ENCODE assay signal across 17 cellular contexts in the genomic region with DNA sequence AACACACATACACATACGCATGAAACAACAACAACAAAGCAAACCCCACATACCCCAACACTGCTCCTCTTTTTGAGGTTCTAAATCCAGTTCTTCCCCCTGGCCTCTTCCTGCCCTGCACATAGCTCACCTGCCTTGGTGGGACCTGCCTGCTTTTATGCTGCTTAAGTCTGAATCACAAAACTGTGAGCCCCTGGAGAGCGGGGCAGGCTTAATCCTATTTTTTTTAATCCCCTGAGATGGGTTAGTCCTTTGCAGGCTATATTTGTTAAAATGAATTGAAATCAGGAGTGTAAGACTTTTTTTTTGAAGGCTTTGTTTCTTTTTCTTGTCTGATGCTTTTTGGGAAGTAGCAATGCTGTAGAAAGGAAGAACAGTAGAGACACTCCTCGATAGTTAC.
"Had no signal": no experiment of that assay in that cellular context is flagged by ENCODE, and none has a peak within 500 bp of the region (broad histone marks: within the 10 kb centered on the region; RNA-seq: fewer than 3 reads in every experiment).

No MANE protein-coding gene starts in this region.

- H3K36me3 Mint-ChIP-seq: activated naive CD8-positive, alpha-beta T cell treated with anti-CD3 and anti-CD28 coated beads for 36 hours; natural killer cell; type B pancreatic cell had no signal

- H3K27ac ChIP-seq: cardiac muscle cell, parathyroid adenoma, testis, VCaP had no signal

- H3K36me3 ChIP-seq: cardiac muscle cell had no signal

- H3K4me1 ChIP-seq: parathyroid adenoma, testis had no signal

- H3K79me2 ChIP-seq: parathyroid adenoma had no signal

- H3K9ac ChIP-seq: parathyroid adenoma had no signal

- H3K4me3 Mint-ChIP-seq: activated naive CD8-positive, alpha-beta T cell treated with anti-CD3 and anti-CD28 coated beads for 36 hours; activated T-helper 1 cell treated with anti-CD3 and anti-CD28 coated beads, Interleukin-12 subunit alpha, Interleukin-12 subunit beta, Interleukin-2, Interleukin-4 antibody, amounts not matched to agents 30 ng/mL and 10 ng/mL and 1 ng/mL, durations not matched to agents 14 hours and 24 hours and 36 hours; effector memory CD8-positive, alpha-beta T cell; natural killer cell; type B pancreatic cell had no signal

- H3K4me3 ChIP-seq: cardiac muscle cell, smooth muscle cell, testis had no signal

- DNase-seq: activated CD4-positive, alpha-beta T cell treated with anti-CD3 and anti-CD28 coated beads, Interleukin-2, amount 50 U/mL, for 4 hours; activated naive CD8-positive, alpha-beta T cell treated with anti-CD3 and anti-CD28 coated beads for 36 hours; amniotic stem cell; dermis blood vessel endothelial cell; effector memory CD8-positive, alpha-beta T cell; left cardiac atrium; natural killer cell; stimulated activated CD4-positive, alpha-beta T cell treated with anti-CD3 and anti-CD28 coated beads, Interleukin-4, amount 100 ng/mL, for 1 hour; T-helper 2 cell; testis had no signal

- H3K27me3 ChIP-seq: cardiac muscle cell, testis had no signal

- H3K4me2 ChIP-seq: smooth muscle cell had no signal

- H3K4me1 Mint-ChIP-seq: natural killer cell had no signal

- ATAC-seq: effector memory CD8-positive, alpha-beta T cell; left cardiac atrium; natural killer cell; sciatic nerve had no signal

- H2AFZ ChIP-seq: parathyroid adenoma had no signal

- H3K27ac Mint-ChIP-seq: activated naive CD8-positive, alpha-beta T cell treated with anti-CD3 and anti-CD28 coated beads for 36 hours; effector memory CD8-positive, alpha-beta T cell; natural killer cell; type B pancreatic cell had no signal
